In genomic region chr20:5981139-5981538, GRCh38 we compare ENCODE assay signal across 32 cellular contexts.
"Had no signal": no experiment of that assay in that cellular context is flagged by ENCODE, and none has a peak within 500 bp of the region (broad histone marks: within the 10 kb centered on the region; RNA-seq: fewer than 3 reads in every experiment).

No MANE protein-coding gene starts in this region.

- H3K9me3 ChIP-seq: MG63, Peyer's patch had no signal

- H3K27ac Mint-ChIP-seq: activated CD4-positive, alpha-beta T cell treated with anti-CD3 and anti-CD28 coated beads, Interleukin-2, amount 10 ng/mL, durations not matched to agents 24 days and 14 days; activated CD8-positive, alpha-beta T cell treated with anti-CD3 and anti-CD28 coated beads for 36 hours; activated naive CD8-positive, alpha-beta T cell treated with anti-CD3 and anti-CD28 coated beads for 36 hours; activated T-cell treated with anti-CD3 and anti-CD28 coated beads, Interleukin-2, amount 50 U/mL, for 72 hours; activated T-helper 17 cell treated with anti-CD3 and anti-CD28 coated beads, Interleukin-2, amount 50 U/mL, for 72 hours had no signal

- H3K4me1 Mint-ChIP-seq: activated naive CD8-positive, alpha-beta T cell treated with anti-CD3 and anti-CD28 coated beads for 36 hours; activated T-helper 17 cell treated with anti-CD3 and anti-CD28 coated beads, Interleukin-2, amount 50 U/mL, for 72 hours had no signal

- H3K4me3 Mint-ChIP-seq: activated CD4-positive, alpha-beta T cell treated with anti-CD3 and anti-CD28 coated beads, Interleukin-2, amount 10 ng/mL, durations not matched to agents 24 days and 14 days; activated CD8-positive, alpha-beta T cell treated with anti-CD3 and anti-CD28 coated beads for 36 hours; activated naive CD8-positive, alpha-beta T cell treated with anti-CD3 and anti-CD28 coated beads for 36 hours; activated T-cell treated with anti-CD3 and anti-CD28 coated beads, Interleukin-2, amount 50 U/mL, for 72 hours; activated T-helper 17 cell treated with anti-CD3 and anti-CD28 coated beads, Interleukin-2, amount 50 U/mL, for 72 hours had no signal

- H3K27me3 ChIP-seq: brain microvascular endothelial cell, MG63, Peyer's patch had no signal

- H3K4me3 ChIP-seq: MG63, Peyer's patch had no signal

- DNase-seq: activated CD4-positive, alpha-beta T cell treated with anti-CD3 and anti-CD28 coated beads, Interleukin-2, amount 10 ng/mL, durations not matched to agents 24 days and 14 days; activated CD4-positive, alpha-beta T cell treated with anti-CD3 and anti-CD28 coated beads, Interleukin-2, amount 50 U/mL, for 4 hours; activated CD8-positive, alpha-beta T cell treated with anti-CD3 and anti-CD28 coated beads for 36 hours; activated effector memory CD4-positive, alpha-beta T cell treated with anti-CD3 and anti-CD28 coated beads, Interleukin-2, amount 50 U/mL, for 16 hours; activated naive CD4-positive, alpha-beta T cell; activated naive CD4-positive, alpha-beta T cell treated with anti-CD3 and anti-CD28 coated beads, Interleukin-2, amount 50 U/mL, for 16 hours; activated naive CD8-positive, alpha-beta T cell treated with anti-CD3 and anti-CD28 coated beads for 36 hours; activated T-cell treated with anti-CD3 and anti-CD28 coated beads, Interleukin-2, amount 50 U/mL, for 1 hour; activated T-cell treated with anti-CD3 and anti-CD28 coated beads, Interleukin-2, amount 50 U/mL, for 72 hours; amniotic stem cell; aorta; brain microvascular endothelial cell; central memory CD4-positive, alpha-beta T cell; Kasumi-1; KG1; MG63; NCI-H1048; NCI-H1105 treated with DMSO at 0.1 percent for 48 hours; NCI-H1436; NCI-H1694; NCI-H1930; NCI-H2081 treated with DMSO at 0.1 percent for 48 hours; NCI-H345; NCI-H524 treated with DMSO at 0.1 percent for 48 hours; PC-3; Peyer's patch; RPMI8226; SW 1271; T-helper 1 cell; T1000 had no signal

- ATAC-seq: activated CD8-positive, alpha-beta T cell treated with anti-CD3 and anti-CD28 coated beads for 36 hours; activated T-cell treated with anti-CD3 and anti-CD28 coated beads, Interleukin-2, amount 50 U/mL, for 72 hours; activated T-helper 17 cell treated with anti-CD3 and anti-CD28 coated beads, Interleukin-2, amount 50 U/mL, for 72 hours; PC-3; Right ventricle myocardium inferior had no signal

- H3K4me1 ChIP-seq: Peyer's patch had no signal

- H3K27me3 Mint-ChIP-seq: activated CD4-positive, alpha-beta T cell treated with anti-CD3 and anti-CD28 coated beads, Interleukin-2, amount 10 ng/mL, durations not matched to agents 24 days and 14 days; activated CD8-positive, alpha-beta T cell treated with anti-CD3 and anti-CD28 coated beads for 36 hours; activated naive CD8-positive, alpha-beta T cell treated with anti-CD3 and anti-CD28 coated beads for 36 hours; activated T-helper 17 cell treated with anti-CD3 and anti-CD28 coated beads, Interleukin-2, amount 50 U/mL, for 72 hours had no signal

- H3K36me3 ChIP-seq: brain microvascular endothelial cell had no signal

- H3K27ac ChIP-seq: brain microvascular endothelial cell had no signal
